1 cellular context compared by ENCODE assay signal in the genomic region with DNA sequence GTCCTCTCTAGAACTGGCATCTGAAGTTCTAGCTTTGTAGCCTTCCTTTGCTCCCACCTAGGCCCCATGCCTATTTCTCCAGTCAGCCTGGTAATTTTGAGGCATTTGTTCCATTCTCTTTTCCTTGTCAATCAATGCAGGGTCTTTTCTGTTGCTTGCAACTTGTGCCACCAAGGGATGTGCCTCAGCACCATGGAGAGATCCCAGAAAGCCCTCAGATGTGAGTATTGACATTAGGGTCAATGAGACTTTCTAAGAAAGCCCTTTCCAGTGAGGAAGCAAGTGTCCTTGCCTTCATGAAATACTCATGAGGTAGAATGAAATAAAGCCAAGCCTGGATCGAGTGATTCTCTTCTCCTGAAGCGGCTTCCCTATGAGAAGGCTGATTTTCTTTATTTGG.
TF ChIP-seq lines count a peak whose summit lies in the region.

No MANE protein-coding gene starts in this region.

TF ChIP-seq in Ishikawa, 13 proteins besides CTCF, POLR2A, EP300 and RAD21 (continued from another document):
- TF ChIP-seq, protein P1, sequence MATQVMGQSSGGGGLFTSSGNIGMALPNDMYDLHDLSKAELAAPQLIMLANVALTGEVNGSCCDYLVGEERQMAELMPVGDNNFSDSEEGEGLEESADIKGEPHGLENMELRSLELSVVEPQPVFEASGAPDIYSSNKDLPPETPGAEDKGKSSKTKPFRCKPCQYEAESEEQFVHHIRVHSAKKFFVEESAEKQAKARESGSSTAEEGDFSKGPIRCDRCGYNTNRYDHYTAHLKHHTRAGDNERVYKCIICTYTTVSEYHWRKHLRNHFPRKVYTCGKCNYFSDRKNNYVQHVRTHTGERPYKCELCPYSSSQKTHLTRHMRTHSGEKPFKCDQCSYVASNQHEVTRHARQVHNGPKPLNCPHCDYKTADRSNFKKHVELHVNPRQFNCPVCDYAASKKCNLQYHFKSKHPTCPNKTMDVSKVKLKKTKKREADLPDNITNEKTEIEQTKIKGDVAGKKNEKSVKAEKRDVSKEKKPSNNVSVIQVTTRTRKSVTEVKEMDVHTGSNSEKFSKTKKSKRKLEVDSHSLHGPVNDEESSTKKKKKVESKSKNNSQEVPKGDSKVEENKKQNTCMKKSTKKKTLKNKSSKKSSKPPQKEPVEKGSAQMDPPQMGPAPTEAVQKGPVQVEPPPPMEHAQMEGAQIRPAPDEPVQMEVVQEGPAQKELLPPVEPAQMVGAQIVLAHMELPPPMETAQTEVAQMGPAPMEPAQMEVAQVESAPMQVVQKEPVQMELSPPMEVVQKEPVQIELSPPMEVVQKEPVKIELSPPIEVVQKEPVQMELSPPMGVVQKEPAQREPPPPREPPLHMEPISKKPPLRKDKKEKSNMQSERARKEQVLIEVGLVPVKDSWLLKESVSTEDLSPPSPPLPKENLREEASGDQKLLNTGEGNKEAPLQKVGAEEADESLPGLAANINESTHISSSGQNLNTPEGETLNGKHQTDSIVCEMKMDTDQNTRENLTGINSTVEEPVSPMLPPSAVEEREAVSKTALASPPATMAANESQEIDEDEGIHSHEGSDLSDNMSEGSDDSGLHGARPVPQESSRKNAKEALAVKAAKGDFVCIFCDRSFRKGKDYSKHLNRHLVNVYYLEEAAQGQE (IDR thresholded peaks at IDR 0.05; ENCODE audit: low read depth): peak; percentile 79
- no peak for TF ChIP-seq MAX (IDR thresholded peaks at IDR 0.05)
